21 cellular contexts compared by ENCODE assay signal in genomic region chr4:165761968-165762367, GRCh38.
DNase-seq lines count a peak whose midpoint lies in the region; ATAC-seq, FAIRE-seq and TF ChIP-seq lines count a peak whose summit lies in the region.
"Had no signal": no experiment of that assay in that cellular context is flagged by ENCODE, and none has a peak within 500 bp of the region (broad histone marks: within the 10 kb centered on the region; RNA-seq: fewer than 3 reads in every experiment).

No MANE protein-coding gene starts in this region.

- H3K4me3 ChIP-seq in kidney (ENCODE audit: low read length in 2 of 2): no peak overlapping the region
- H3K4me3 ChIP-seq in retinal pigment epithelial cell (ENCODE audit: low read length): no peak overlapping the region
- H3K4me3 ChIP-seq: SJSA1 had no signal

- no peak overlapping the region for H3K27ac Mint-ChIP-seq in CD4-positive, alpha-beta T cell
- H3K27ac Mint-ChIP-seq: B cell; CD4-positive, CD25-positive, alpha-beta regulatory T cell had no signal

- H3K9me3 Mint-ChIP-seq in CD4-positive, alpha-beta T cell: no peaks in the 10 kb centered on the region

- no peak for TF ChIP-seq RAD21 in Ishikawa (IDR thresholded peaks at IDR 0.05; ENCODE audit: low read depth)

- peak; percentile 59 for DNase-seq in RCC 7860 (ENCODE audit: low spot score)
- DNase-seq in kidney: no peak
- DNase-seq in retinal pigment epithelial cell (ENCODE audit: low read depth): peak; percentile 70
- no peak for DNase-seq in UCSD-AML1 (lab: John Stamatoyannopoulos, UW; ENCODE audit: unreplicated experiment)
- no peak for DNase-seq in CD4-positive, alpha-beta T cell
- DNase-seq: CD4-positive, CD25-positive, alpha-beta regulatory T cell; DMS79; GOT3; KG1; NCI-H1048; NCI-H2081 treated with DMSO at 0.1 percent for 48 hours; NCI-H226; NCI-H526 treated with DMSO at 0.1 percent for 48 hours; PC-3; SW 1271 had no signal

- no peaks in the 10 kb centered on the region for H3K9me3 ChIP-seq in kidney (ENCODE audit: control insufficient read depth in 1 of 2, low read length in 2 of 2)
- no peaks in the 10 kb centered on the region for H3K9me3 ChIP-seq in CD4-positive, alpha-beta T cell (ENCODE audit: control insufficient read depth, low read length)
- H3K9me3 ChIP-seq: SJSA1 had no signal

- no peaks in the 10 kb centered on the region for H3K36me3 ChIP-seq in kidney (ENCODE audit: control insufficient read depth in 1 of 2, insufficient read depth in 2 of 2, low read length in 2 of 2)
- H3K36me3 ChIP-seq: SJSA1 had no signal

- TF ChIP-seq POLR2A in GM18505 (IDR thresholded peaks at IDR 0.05; ENCODE audit: borderline replicate concordance, extremely low read depth, insufficient read depth, insufficient read length): no peak

- TF ChIP-seq EP300 in Ishikawa (IDR thresholded peaks at IDR 0.05; ENCODE audit: borderline replicate concordance): 0 out of 2 replicates have a peak, but pooled peaks have one; percentile 16

- no peak overlapping the region for H3K27ac ChIP-seq in kidney (ENCODE audit: low read depth in 2 of 2, low read length in 2 of 2)
- H3K27ac ChIP-seq in CD4-positive, alpha-beta T cell (ENCODE audit: low read depth, low read length): no peak overlapping the region
- H3K27ac ChIP-seq: SJSA1 had no signal

- H3K4me1 ChIP-seq in kidney (ENCODE audit: control insufficient read depth in 1 of 2, insufficient read depth in 1 of 2, low read depth in 1 of 2, low read length in 2 of 2): peaks cover 2 to 6% of the 10 kb centered on the region in 2 donors
- H3K4me1 ChIP-seq: SJSA1 had no signal

- H3K4me1 Mint-ChIP-seq in CD4-positive, alpha-beta T cell (ENCODE audit: low read depth): no peaks in the 10 kb centered on the region
- H3K4me1 Mint-ChIP-seq: B cell; CD4-positive, CD25-positive, alpha-beta regulatory T cell had no signal

- H3K9ac ChIP-seq in kidney (ENCODE audit: low read length in 2 of 2): no peak overlapping the region

- CTCF ChIA-PET in CD4-positive, alpha-beta T cell (lab: Charles Lee): no interaction called here

- FAIRE-seq in RCC 7860 (lab: Jason Lieb, UNC) (peak; percentile 91), kidney (lab: Jason Lieb, UNC) (peak; percentile 76)
- FAIRE-seq: D721Med, GM18507 had no signal

- no peaks in the 10 kb centered on the region for H3K27me3 Mint-ChIP-seq in CD4-positive, alpha-beta T cell
- H3K27me3 Mint-ChIP-seq: B cell; CD4-positive, CD25-positive, alpha-beta regulatory T cell had no signal

- intact Hi-C loops in kidney (cut with DNase I): no loop called here
- intact Hi-C loops in CD4-positive, alpha-beta T cell (cut with DNase I, micrococcal nuclease): no loop called here

- no peak for ATAC-seq in GM18505 (IDR thresholded peaks at IDR 0.05; ENCODE audit: unreplicated experiment)
- no peak for ATAC-seq in CD4-positive, alpha-beta T cell (ENCODE audit: poor library complexity)
- ATAC-seq: PC-3 had no signal

- TF ChIP-seq CTCF in kidney (IDR thresholded peaks at IDR 0.05; ENCODE audit: borderline replicate concordance, extremely low read depth, insufficient read depth) (no peak), retinal pigment epithelial cell (conservative IDR thresholded peaks at IDR 0.05; ENCODE audit: low read depth, low read length) (no peak)
- no peak for TF ChIP-seq CTCF in CD4-positive, alpha-beta T cell (IDR thresholded peaks at IDR 0.05)

- no peaks in the 10 kb centered on the region for H3K36me3 Mint-ChIP-seq in CD4-positive, alpha-beta T cell (ENCODE audit: low read depth)
- H3K36me3 Mint-ChIP-seq: CD4-positive, CD25-positive, alpha-beta regulatory T cell had no signal

- H3K27me3 ChIP-seq in CD4-positive, alpha-beta T cell (ENCODE audit: control insufficient read depth, insufficient read depth, low read length): no peaks in the 10 kb centered on the region

- H3K4me3 Mint-ChIP-seq in CD4-positive, alpha-beta T cell: no peak overlapping the region
- H3K4me3 Mint-ChIP-seq: B cell; CD4-positive, CD25-positive, alpha-beta regulatory T cell had no signal

- POLR2A ChIA-PET in CD4-positive, alpha-beta T cell (lab: Charles Lee): no interaction called here

TF ChIP-seq in Ishikawa, 13 proteins besides CTCF, POLR2A, EP300 and RAD21:
- TF ChIP-seq TCF12 (IDR thresholded peaks at IDR 0.05; ENCODE audit: low read depth) (no peak), CREB1 (IDR thresholded peaks at IDR 0.05; ENCODE audit: low read depth) (no peak), REST (IDR thresholded peaks at IDR 0.05; ENCODE audit: low read depth) (no peak), USF1 (IDR thresholded peaks at IDR 0.05) (no peak), TAF1 (IDR thresholded peaks at IDR 0.05; ENCODE audit: low read depth) (no peak), EGR1 (IDR thresholded peaks at IDR 0.05) (no peak), MAX (IDR thresholded peaks at IDR 0.05) (no peak), FOXM1 (IDR thresholded peaks at IDR 0.05; ENCODE audit: borderline replicate concordance, low read depth) (no peak), TEAD4 (IDR thresholded peaks at IDR 0.05) (peak; percentile 39; the same call in 1 of the 2 replicates), YY1 (IDR thresholded peaks at IDR 0.05; ENCODE audit: low read depth) (no peak), NFIC (IDR thresholded peaks at IDR 0.05) (peak; percentile 31; the same call in 1 of the 2 replicates)

Comparison
In these comparisons a context has a peak if more than half of its experiments do, and no peak if none do; other contexts are left out.
1. DNase-seq: peak in RCC 7860 (single experiment) and retinal pigment epithelial cell (single experiment); none in kidney (single experiment), UCSD-AML1 (single experiment) and CD4-positive, alpha-beta T cell (0 of 10).